In genomic region chr2:60958361-60958760, GRCh38 we compare ENCODE assay signal across 1 cellular context.
TF ChIP-seq lines count a peak whose summit lies in the region.

No MANE protein-coding gene starts in this region.

TF ChIP-seq in HepG2, 621 proteins besides CTCF, POLR2A, EP300 and RAD21:
- TF ChIP-seq ZSCAN29 (CRISPR knock-in tag; conservative IDR thresholded peaks at IDR 0.05) (no peak), MNT (IDR thresholded peaks at IDR 0.05) (peak; percentile 71; the same call in 1 of the 2 replicates)
